Comparison of ENCODE assay signal across 5 cellular contexts in genomic region chr1:205382990-205383389, GRCh38. TPM values are rescaled to one million over a fixed set of nuclear protein-coding genes. Genes with fewer than 3 reads are reported as not detected.
"Had no signal": no experiment of that assay in that cellular context is flagged by ENCODE, and none has a peak within 500 bp of the region (broad histone marks: within the 10 kb centered on the region; RNA-seq: fewer than 3 reads in every experiment).

No MANE protein-coding gene starts in this region.

RNA-seq across cellular contexts. Expression of gene KLHDC8A, which starts 26.3 kb away (rescaled TPM):
- total RNA-seq: M059J, PC-3, Peyer's patch, SJSA1 had no signal

RNA-seq across cellular contexts. Expression of gene LEMD1, which starts 38.9 kb away (rescaled TPM):
- total RNA-seq: M059J, PC-3, Right ventricle myocardium superior, SJSA1 had no signal
